In the genomic region with DNA sequence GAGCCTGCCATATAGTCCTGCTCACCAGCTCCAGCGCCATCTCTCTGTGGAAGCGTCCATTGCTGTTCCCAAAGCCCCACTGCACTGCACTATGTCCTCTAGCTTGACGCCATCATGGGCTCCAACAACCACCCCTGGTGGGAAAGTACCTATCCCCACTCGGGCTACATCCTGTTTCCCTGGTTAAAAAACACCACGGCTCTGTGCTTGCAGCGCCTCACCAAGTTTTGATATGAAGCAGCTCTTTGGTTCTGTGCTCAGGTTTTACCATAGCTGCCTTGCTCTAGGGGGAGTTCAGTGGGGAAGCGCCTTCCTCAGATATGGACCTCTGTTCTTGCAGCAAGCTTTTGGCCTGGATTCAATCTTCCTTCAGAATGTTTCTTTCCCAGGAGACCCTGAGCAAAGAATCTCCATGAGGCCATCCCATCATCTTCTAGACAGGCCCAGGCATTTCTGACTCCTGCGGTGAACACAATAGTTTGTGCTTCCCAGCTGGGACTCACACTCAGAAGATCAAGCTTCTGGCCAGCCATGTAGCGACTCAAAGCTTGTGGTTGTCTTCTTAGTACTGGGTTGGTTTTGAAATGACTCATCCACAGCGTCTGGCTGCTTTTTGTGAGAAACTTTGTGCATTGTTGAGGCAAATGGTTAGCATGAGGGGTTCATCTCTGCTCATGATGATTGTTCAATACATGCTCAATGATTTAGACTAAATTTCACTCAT, we compare ENCODE assay signal across 8 cellular contexts. TPM values are rescaled to one million over a fixed set of nuclear protein-coding genes. Genes with fewer than 3 reads are reported as not detected.
DNase-seq lines count a peak whose midpoint lies in the region; ATAC-seq and TF ChIP-seq lines count a peak whose summit lies in the region.

No MANE protein-coding gene starts in this region.

- ATAC-seq in GM19468 (IDR thresholded peaks at IDR 0.05; ENCODE audit: extremely low read depth, unreplicated experiment) (peak; percentile 78), HG03558 (IDR thresholded peaks at IDR 0.05; ENCODE audit: extremely low read depth, unreplicated experiment) (peak; percentile 78)

- TF ChIP-seq CTCF in dorsolateral prefrontal cortex (IDR thresholded peaks at IDR 0.05 in 54 of 56, conservative IDR thresholded peaks at IDR 0.05 in 2 of 56; ENCODE audit: low read depth in 1 of 56, partially characterized antibody in 56 of 56): no peak
- no peak for TF ChIP-seq CTCF in coronary artery (IDR thresholded peaks at IDR 0.05)

- peak; percentile 22 for DNase-seq in A172 (ENCODE audit: low spot score)
- DNase-seq in activated T-helper 9 cell treated with anti-CD3 and anti-CD28 coated beads, Interleukin-2, amount 50 U/mL, for 16 hours (ENCODE audit: low read depth): peak; percentile 39
- peak; percentile 25 to 63 (median 45) for DNase-seq in stimulated activated CD4-positive, alpha-beta T cell treated with anti-CD3 and anti-CD28 coated beads, Interleukin-1b, Interleukin-23, amount 100 ng/mL, for 24 hours (ENCODE audit: low read depth in 4 of 4, low spot score in 1 of 4)
- DNase-seq in NOMO-1 (lab: John Stamatoyannopoulos, UW; ENCODE audit: unreplicated experiment in 2 of 2): no peak
- DNase-seq in dorsolateral prefrontal cortex: no peak
- DNase-seq in coronary artery (ENCODE audit: low spot score): no peak

- H3K27ac ChIP-seq in dorsolateral prefrontal cortex (no peak overlapping the region), coronary artery (no peak overlapping the region)

- peaks cover 0 to 5% (median 0%) of the 10 kb centered on the region in 45 donors for H3K27me3 ChIP-seq in dorsolateral prefrontal cortex

- H3K4me3 ChIP-seq in dorsolateral prefrontal cortex (no peak overlapping the region), coronary artery (no peak overlapping the region)

- intact Hi-C loops in dorsolateral prefrontal cortex (cut with DNase I): no loop called here

RNA-seq across cellular contexts. Expression of a gene that starts 39.5 kb away (rescaled TPM):
- total RNA-seq in A172 (2014; rRNA removed; shearing (Covaris generic)): not detected in 2 replicates
- total RNA-seq in dorsolateral prefrontal cortex: 10 to 100 TPM in 3 of 120 experiments, 1 to 10 TPM in 108, under 1 TPM in 1, not detected in 8; 0.88 to 11.8 (median 3.8) TPM

Comparison
In these comparisons a context has a peak if more than half of its experiments do, and no peak if none do; other contexts are left out.
1. DNase-seq: peak in A172 (single experiment), activated T-helper 9 cell treated with anti-CD3 and anti-CD28 coated beads, Interleukin-2, amount 50 U/mL, for 16 hours (single experiment) and stimulated activated CD4-positive, alpha-beta T cell treated with anti-CD3 and anti-CD28 coated beads, Interleukin-1b, Interleukin-23, amount 100 ng/mL, for 24 hours (4 of 4); none in NOMO-1 (0 of 2), dorsolateral prefrontal cortex (0 of 10) and coronary artery (single experiment).